In the genomic region with DNA sequence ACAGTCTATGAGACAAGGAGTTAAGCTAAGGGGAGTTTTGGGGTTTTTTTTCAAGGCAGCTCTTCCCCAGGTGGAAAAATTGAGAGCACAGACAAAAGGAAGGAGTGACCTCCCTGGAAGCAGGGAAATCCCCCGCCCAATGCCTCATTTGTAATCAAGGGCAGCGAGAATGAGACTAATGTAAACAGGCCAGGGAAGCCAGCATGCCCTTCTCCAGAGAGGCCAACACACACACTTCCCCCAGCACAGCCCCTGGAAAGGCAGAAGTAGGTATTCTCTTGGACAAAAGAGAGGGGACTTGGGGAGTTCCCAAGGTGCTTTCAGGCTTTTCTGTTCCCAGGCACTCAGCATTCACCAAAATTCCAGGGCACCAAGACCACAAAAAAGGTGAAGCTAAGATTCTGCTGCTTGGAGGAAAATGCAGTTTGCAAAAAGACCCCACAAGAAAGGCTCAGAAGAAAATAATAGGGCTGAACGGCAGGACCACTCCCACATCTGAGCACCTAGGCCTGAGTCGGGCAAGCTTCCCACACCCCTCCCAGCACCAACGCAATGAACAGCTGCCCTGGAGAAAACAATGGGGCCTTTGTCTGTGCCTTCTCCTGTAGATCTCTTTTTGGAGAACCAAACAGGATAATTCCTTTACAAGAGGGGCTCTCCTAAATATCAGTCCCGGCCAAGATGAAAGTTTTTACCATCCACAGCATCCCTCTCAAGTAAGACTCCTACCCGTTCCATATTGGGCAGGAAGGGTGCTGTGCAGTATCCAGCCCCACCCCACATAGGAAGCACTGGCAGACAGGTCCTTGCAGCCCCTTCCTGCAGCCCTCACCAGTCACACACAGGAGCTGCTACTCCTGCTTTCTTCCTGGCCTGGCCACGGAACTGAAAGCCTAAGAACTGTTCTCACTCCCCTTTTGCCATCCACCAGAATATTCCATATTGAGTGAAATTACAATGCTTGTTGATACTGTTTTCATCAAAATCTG, we compare ENCODE assay signal across 8 cellular contexts.
DNase-seq lines count a peak whose midpoint lies in the region; ATAC-seq, FAIRE-seq and TF ChIP-seq lines count a peak whose summit lies in the region.

No MANE protein-coding gene starts in this region.

- no peak overlapping the region for H3K4ac ChIP-seq in H1 (replicated peaks; ENCODE audit: insufficient read length, low read depth, low read length)

- TF ChIP-seq POLR2A in H1 (IDR thresholded peaks at IDR 0.05; ENCODE audit: control extremely low read depth in 1 of 2, low read depth in 2 of 2, low read length in 2 of 2) = peak; percentile 47 to 73

- no peak overlapping the region; the same call in 1 of the 2 replicates for H2BK15ac ChIP-seq in H1 (ENCODE audit: low read length)

- WGBS in H1 (ENCODE audit: extremely low coverage in 1 of 2, insufficient coverage in 1 of 2, insufficient read length in 1 of 2, insufficient replicate concordance in 2 of 2, low coverage in 1 of 2, low lambda C conversion rate in 2 of 2, missing lambda C conversion rate in 1 of 2), 2 experiments = 40% methylated on average over 8 of the region's 8 CpGs; no CpG with 5 or more reads in 1 of the 2 experiments

- H3K4me1 ChIP-seq in HUES48 (ENCODE audit: control insufficient read depth, insufficient read depth, low read length) (peaks cover 27% of the 10 kb centered on the region), H1 (replicated peaks in 1 of 4; ENCODE audit: control insufficient read depth in 3 of 4, insufficient read depth in 4 of 4, low read length in 3 of 4) (peaks cover 10 to 23% (median 15%) of the 10 kb centered on the region in 4 experiments), muscle layer of duodenum (ENCODE audit: control insufficient read depth in 1 of 2, insufficient read depth in 2 of 2, low read length in 2 of 2) (peaks cover 20 to 22% of the 10 kb centered on the region in 2 donors)

- peak overlapping the region; percentile 71 for H4K5ac ChIP-seq in H1 (ENCODE audit: insufficient read length, low read depth, low read length)

- peak overlapping the region; percentile 47; the same call in 1 of the 2 replicates for H2BK5ac ChIP-seq in H1 (ENCODE audit: low read depth, low read length)

- no peak for TF ChIP-seq CTCF in H1 (IDR thresholded peaks at IDR 0.05; ENCODE audit: control extremely low read depth in 1 of 3, insufficient read depth in 1 of 3, low read depth in 1 of 3, low read length in 3 of 3)

- H3K4me3 ChIP-seq in HUES48 (ENCODE audit: low read depth, low read length) (no peak overlapping the region), H1 (ENCODE audit: extremely low read depth in 1 of 4, insufficient read depth in 2 of 4, low read depth in 3 of 4, low read length in 4 of 4) (peak overlapping the region in 1 of 4 experiments; percentile 4; a peak in 1 of 8 replicates), muscle layer of duodenum (ENCODE audit: low read depth in 1 of 2, low read length in 2 of 2) (no peak overlapping the region)

- H3K23ac ChIP-seq in H1 (ENCODE audit: insufficient read length) = no peak overlapping the region

- no peak overlapping the region for H2AK5ac ChIP-seq in H1 (ENCODE audit: low read depth, low read length)

- TF ChIP-seq EP300 in H1 (IDR thresholded peaks at IDR 0.05; ENCODE audit: borderline replicate concordance in 1 of 2, low read depth in 2 of 2, low read length in 2 of 2) = 0 out of 3 replicates have a peak, but pooled peaks of 1 of the 2 experiments have one; percentile 32

- TF ChIP-seq RAD21 in H1 (IDR thresholded peaks at IDR 0.05 in 1 of 2, conservative IDR thresholded peaks at IDR 0.05 in 1 of 2; ENCODE audit: low read depth in 2 of 2, low read length in 2 of 2) = no peak

- H3K79me2 ChIP-seq in H1 (ENCODE audit: control insufficient read depth in 1 of 2, insufficient read depth in 2 of 2, low read length in 2 of 2) = no peaks in the 10 kb centered on the region

- no peak overlapping the region for H3K14ac ChIP-seq in H1 (ENCODE audit: insufficient read length)

- peak overlapping the region; percentile 63 for H3K18ac ChIP-seq in H1 (ENCODE audit: extremely low read depth, low read length)

- H2BK20ac ChIP-seq in H1 (ENCODE audit: low read length) = no peak overlapping the region; the same call in 1 of the 2 replicates

- H3K36me3 ChIP-seq in HUES48 (ENCODE audit: control insufficient read depth, insufficient read depth, low read length) = no peaks in the 10 kb centered on the region
- no peaks in the 10 kb centered on the region for H3K36me3 ChIP-seq in H1 (ENCODE audit: control insufficient read depth in 2 of 4, insufficient read depth in 4 of 4, low read length in 3 of 4)
- H3K36me3 ChIP-seq in muscle layer of duodenum (ENCODE audit: control insufficient read depth in 1 of 2, insufficient read depth in 2 of 2, low read length in 2 of 2) = no peaks in the 10 kb centered on the region

- no peak overlapping the region; the same call in 1 of the 2 replicates for H4K8ac ChIP-seq in H1 (ENCODE audit: extremely low read depth, insufficient read depth, low read length)

- no peaks in the 10 kb centered on the region for H4K20me1 ChIP-seq in H1 (replicated peaks in 1 of 2; ENCODE audit: control insufficient read depth in 1 of 2, insufficient read depth in 2 of 2, low read length in 2 of 2)

- peak; percentile 57 for FAIRE-seq in H1 (lab: Jason Lieb, UNC)

- H2BK12ac ChIP-seq in H1 (ENCODE audit: low read depth, low read length) = peak overlapping the region; percentile 70; the same call in 1 of the 2 replicates

- no peaks in the 10 kb centered on the region for H3K9me3 ChIP-seq in HUES48 (ENCODE audit: control insufficient read depth, insufficient read depth, low read length)
- H3K9me3 ChIP-seq in H1 (ENCODE audit: insufficient read depth in 2 of 2, low read depth in 1 of 2, low read length in 1 of 2) = no peaks in the 10 kb centered on the region
- H3K9me3 ChIP-seq in muscle layer of duodenum (ENCODE audit: control insufficient read depth in 1 of 2, low read length in 2 of 2) = no peaks in the 10 kb centered on the region

- ATAC-seq in HG03097 (IDR thresholded peaks at IDR 0.05; ENCODE audit: low FRiP score, unreplicated experiment) = no peak
- ATAC-seq in GM21526 (IDR thresholded peaks at IDR 0.05; ENCODE audit: low FRiP score, unreplicated experiment) = no peak

- H3K4me2 ChIP-seq in H1 (ENCODE audit: insufficient read depth in 1 of 2, low read depth in 2 of 2, low read length in 2 of 2) = peak overlapping the region; percentile 30 to 35

- peak; percentile 60 for DNase-seq in A172 (ENCODE audit: low spot score)
- peak in 1 of 2 experiments; percentile 50 for DNase-seq in H1 (ENCODE audit: low read depth in 1 of 2, low spot score in 2 of 2)
- no peak for DNase-seq in NCI-H128 (lab: John Stamatoyannopoulos, UW; ENCODE audit: unreplicated experiment)
- no peak for DNase-seq in SHP77 treated with DMSO at 0.1 percent for 48 hours (lab: John Stamatoyannopoulos, UW)

- peak overlapping the region; percentile 83 for H2BK120ac ChIP-seq in H1 (replicated peaks; ENCODE audit: low read depth, low read length)

- H4K91ac ChIP-seq in H1 (replicated peaks; ENCODE audit: insufficient read length, low read length) = peak overlapping the region; percentile 70

- H3K56ac ChIP-seq in H1 (replicated peaks; ENCODE audit: insufficient read length, low read depth, low read length) = peak overlapping the region; percentile 59

- peak overlapping the region; percentile 89 for H3K27ac ChIP-seq in HUES48 (ENCODE audit: low read depth, low read length)
- peak overlapping the region; percentile 69 for H3K27ac ChIP-seq in H1 (ENCODE audit: low read depth, low read length)
- H3K27ac ChIP-seq in muscle layer of duodenum (ENCODE audit: low read length) = peak overlapping the region; percentile 87

- H3K23me2 ChIP-seq in H1 (ENCODE audit: low read depth, low read length) = no peaks in the 10 kb centered on the region

- no peak overlapping the region for H3K9ac ChIP-seq in HUES48 (ENCODE audit: low read depth, low read length)
- peak overlapping the region in 1 of 4 experiments; percentile 46; a peak in 3 of 7 replicates for H3K9ac ChIP-seq in H1 (replicated peaks in 1 of 4; ENCODE audit: extremely low read depth in 1 of 4, low read depth in 3 of 4, low read length in 3 of 4)

- H3K27me3 ChIP-seq in HUES48 (ENCODE audit: control insufficient read depth, insufficient read depth, low read length) = no peaks in the 10 kb centered on the region
- H3K27me3 ChIP-seq in H1 (replicated peaks in 1 of 4; ENCODE audit: control insufficient read depth in 3 of 4, extremely low read depth in 1 of 4, insufficient read depth in 3 of 4, low read length in 3 of 4) = no peaks in the 10 kb centered on the region
- H3K27me3 ChIP-seq in muscle layer of duodenum (ENCODE audit: low read depth, low read length) = no peaks in the 10 kb centered on the region

- POLR2A ChIA-PET in H1 (lab: Charles Lee; ENCODE audit: partially characterized antibody) = interaction anchor here (0.6 to 2.4 kb wide), 10 partner anchors 10 to 157 kb away, joined by 3 to 8 read pairs (median 4); partner anchors contain the start of genes RPL27A and TRIM66

- H3K79me1 ChIP-seq in H1 (ENCODE audit: low read depth, low read length) = no peaks in the 10 kb centered on the region

- H2AFZ ChIP-seq in H1 (ENCODE audit: low read length) = no peak overlapping the region

- CTCF ChIA-PET in H1 (lab: Charles Lee; ENCODE audit: partially characterized antibody) = interaction anchor here (0.6 to 1.4 kb wide), 13 partner anchors 10 to 153 kb away, joined by 3 to 5 read pairs (median 4); a partner anchor contains a TSS

TF ChIP-seq in H1, 55 proteins besides CTCF, POLR2A, EP300 and RAD21 (continues in another document):
- TF ChIP-seq CEBPB (IDR thresholded peaks at IDR 0.05; ENCODE audit: low read depth, low read length) (no peak), BACH1 (IDR thresholded peaks at IDR 0.05; ENCODE audit: low read length) (no peak), RNF2 (IDR thresholded peaks at IDR 0.05; ENCODE audit: borderline replicate concordance, low read depth, low read length, missing control alignments, poor library complexity, severe bottlenecking) (no peak), SIRT6 (IDR thresholded peaks at IDR 0.05; ENCODE audit: low read length) (no peak), KDM4A (IDR thresholded peaks at IDR 0.05; ENCODE audit: low read depth, low read length, severe bottlenecking) (no peak), BRCA1 (IDR thresholded peaks at IDR 0.05; ENCODE audit: low read depth, low read length) (no peak), JUND (IDR thresholded peaks at IDR 0.05; ENCODE audit: low read length) (no peak), POLR2AphosphoS5 (IDR thresholded peaks at IDR 0.05; ENCODE audit: low read depth, low read length) (peak; percentile 47; the same call in 1 of the 2 replicates), YY1 (IDR thresholded peaks at IDR 0.05; ENCODE audit: low read depth, low read length) (0 out of 2 replicates have a peak, but pooled peaks have one; percentile 7), RBBP5 (IDR thresholded peaks at IDR 0.05; ENCODE audit: borderline replicate concordance, low read depth, low read length) (no peak), SIX5 (IDR thresholded peaks at IDR 0.05; ENCODE audit: low read depth, low read length) (no peak), EGR1 (IDR thresholded peaks at IDR 0.05; ENCODE audit: borderline replicate concordance, low read depth, low read length) (no peak), NANOG (IDR thresholded peaks at IDR 0.05; ENCODE audit: insufficient read depth, low read depth, low read length, poor library complexity, severe bottlenecking) (no peak)
